8 cellular contexts compared by ENCODE assay signal in the genomic region with DNA sequence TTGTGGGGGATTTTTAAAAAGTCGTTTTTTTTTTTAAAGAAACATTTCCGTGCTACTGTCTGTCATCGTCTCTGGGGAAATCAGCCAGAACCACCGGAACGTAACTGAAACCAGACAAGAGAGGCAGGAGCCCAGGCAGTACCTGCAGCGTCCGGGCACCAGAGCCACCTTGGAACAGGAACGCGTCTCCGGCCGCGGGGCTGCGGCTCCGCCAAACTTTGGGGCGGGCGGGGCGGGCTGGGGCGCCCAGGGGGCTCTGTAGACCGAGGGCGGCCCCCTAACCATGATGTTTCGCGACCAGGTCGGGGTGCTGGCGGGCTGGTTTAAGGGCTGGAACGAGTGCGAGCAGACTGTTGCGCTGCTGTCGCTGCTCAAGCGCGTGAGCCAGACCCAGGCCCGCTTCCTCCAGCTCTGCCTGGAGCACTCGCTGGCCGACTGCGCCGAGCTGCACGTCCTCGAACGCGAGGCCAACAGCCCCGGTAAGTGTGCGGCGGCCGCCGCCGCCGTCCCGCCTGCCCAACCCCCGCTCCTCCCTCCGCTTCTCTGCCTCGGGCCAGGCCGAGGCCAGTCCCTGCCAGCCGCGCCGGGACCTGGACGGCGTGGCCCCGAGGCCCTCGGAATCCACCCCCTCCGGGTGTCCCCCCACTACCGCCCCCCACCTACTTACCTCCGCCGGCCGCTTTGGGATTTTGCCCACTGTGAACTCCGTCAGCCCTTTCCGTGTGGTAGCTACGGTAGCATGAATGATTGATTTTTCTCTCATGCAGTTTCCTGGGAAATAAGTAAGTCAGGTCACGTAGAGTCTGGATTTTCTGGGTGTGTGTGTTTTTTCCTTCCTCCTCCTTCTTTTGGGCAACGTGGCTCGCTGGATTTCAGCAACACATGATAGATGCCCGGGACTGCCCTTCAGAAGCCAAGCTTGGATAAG. TPM values are rescaled to one million over a fixed set of nuclear protein-coding genes. Genes with fewer than 3 reads are reported as not detected.
DNase-seq lines count a peak whose midpoint lies in the region; ATAC-seq and TF ChIP-seq lines count a peak whose summit lies in the region.

No MANE protein-coding gene starts in this region.

- no peak overlapping the region for H3T11ph ChIP-seq in H9 (ENCODE audit: low read length)

- H3K23me2 ChIP-seq in H9 (ENCODE audit: insufficient read length, low read depth, low read length, poor library complexity, severe bottlenecking): peaks cover 21% of the 10 kb centered on the region

- peak; percentile 26; the same call in 1 of the 2 replicates for TF ChIP-seq RAD21 in SK-N-SH (IDR thresholded peaks at IDR 0.05; ENCODE audit: low read length)

- peak overlapping the region; percentile 24 for H4K12ac ChIP-seq in trophoblast cell (ENCODE audit: low read depth, low read length)

- H2BK12ac ChIP-seq in H9 (ENCODE audit: insufficient read length, low read depth, low read length): no peak overlapping the region
- H2BK12ac ChIP-seq in trophoblast cell (ENCODE audit: low read length): peak overlapping the region; percentile 39

- H3K79me1 ChIP-seq in H9 (ENCODE audit: insufficient read depth, low read depth, low read length, poor library complexity, severe bottlenecking) (no peaks in the 10 kb centered on the region), trophoblast cell (ENCODE audit: low read length) (peaks cover 23% of the 10 kb centered on the region)

- no peak overlapping the region for H3K56ac ChIP-seq in H9 (ENCODE audit: insufficient read length, low read depth, low read length)

- H2BK120ac ChIP-seq in H9 (ENCODE audit: low read depth, low read length, poor library complexity, severe bottlenecking): no peak overlapping the region
- peak overlapping the region; percentile 31 for H2BK120ac ChIP-seq in trophoblast cell (ENCODE audit: insufficient read depth, low read length, poor library complexity)

- H3K27me3 Mint-ChIP-seq in H9 (ENCODE audit: low read depth): peaks cover 31% of the 10 kb centered on the region

- H3K27ac Mint-ChIP-seq in H9: peak overlapping the region in 1 of 3 experiments; percentile 92; a peak in 3 of 7 replicates

- H3F3A ChIP-seq in SK-N-SH (replicated peaks; ENCODE audit: insufficient read depth): peaks cover 38% of the 10 kb centered on the region

- no peaks in the 10 kb centered on the region; a peak in 2 of 7 replicates for H3K36me3 Mint-ChIP-seq in H9 (ENCODE audit: insufficient read depth in 1 of 3, low read depth in 3 of 3)

- WGBS in H9 (ENCODE audit: extremely low coverage, insufficient read length, low lambda C conversion rate): no CpG with 5 or more reads among the region's 70 CpGs
- WGBS in SK-N-SH (ENCODE audit: low lambda C conversion rate): 2% methylated on average over 44 of the region's 70 CpGs
- WGBS in trophoblast cell (ENCODE audit: extremely low coverage, insufficient coverage, insufficient read length): no CpG with 5 or more reads among the region's 70 CpGs

- no peak overlapping the region for H4K8ac ChIP-seq in H9 (replicated peaks; ENCODE audit: insufficient read length, low read depth, low read length)
- H4K8ac ChIP-seq in trophoblast cell (ENCODE audit: low read depth, low read length): peak overlapping the region; percentile 69

- ATAC-seq in left ventricle myocardium superior (peak; percentile 3), GM21825 (IDR thresholded peaks at IDR 0.05; ENCODE audit: unreplicated experiment) (no peak)

- no peak overlapping the region for H2BK20ac ChIP-seq in H9 (ENCODE audit: low read depth, low read length, poor library complexity, severe bottlenecking)

- H3K14ac ChIP-seq in H9 (ENCODE audit: insufficient read depth, low read length) (peak overlapping the region; percentile 42; the same call in 1 of the 2 replicates), trophoblast cell (ENCODE audit: low read length) (peak overlapping the region; percentile 69)

- no peak overlapping the region for H2BK15ac ChIP-seq in H9 (ENCODE audit: low read depth, low read length)

- H2BK5ac ChIP-seq in H9 (ENCODE audit: insufficient read length, low read length) (no peak overlapping the region), trophoblast cell (ENCODE audit: low read depth, low read length, poor library complexity) (peak overlapping the region; percentile 57)

- H3K4me3 Mint-ChIP-seq in H9: peak overlapping the region; percentile 82 to 96

- no peak overlapping the region for H3K18ac ChIP-seq in H9 (ENCODE audit: insufficient read length, low read depth, low read length)
- H3K18ac ChIP-seq in trophoblast cell (ENCODE audit: low read length): peak overlapping the region; percentile 88

- no peak for TF ChIP-seq CTCF in H9 (conservative IDR thresholded peaks at IDR 0.05)
- TF ChIP-seq CTCF in SK-N-SH (IDR thresholded peaks at IDR 0.05): no peak

- H3K23ac ChIP-seq in H9 (ENCODE audit: insufficient read length, low read depth, low read length): no peak overlapping the region
- H3K23ac ChIP-seq in trophoblast cell (ENCODE audit: low read length): no peak overlapping the region

- H3K9me3 Mint-ChIP-seq in H9: peaks cover 0 to 4% of the 10 kb centered on the region in 2 experiments; a peak in 2 of 5 replicates

- no peak overlapping the region for H4K5ac ChIP-seq in H9 (ENCODE audit: insufficient read length, low read depth, low read length)

- H4K20me1 ChIP-seq in BLaER1: peaks cover 22% of the 10 kb centered on the region
- H4K20me1 ChIP-seq in H9 (ENCODE audit: control insufficient read depth, insufficient read depth, insufficient read length): no peaks in the 10 kb centered on the region
- peaks cover 21% of the 10 kb centered on the region for H4K20me1 ChIP-seq in SK-N-SH (ENCODE audit: insufficient read depth)

- H3K9me2 ChIP-seq in SK-N-SH: no peaks in the 10 kb centered on the region

- TF ChIP-seq EP300 in SK-N-SH (IDR thresholded peaks at IDR 0.05; ENCODE audit: borderline replicate concordance in 1 of 2, low read depth in 1 of 2, low read length in 1 of 2): 0 out of 4 replicates have a peak, but pooled peaks of 1 of the 2 experiments have one; percentile 4

- H3K79me2 ChIP-seq in H9 (ENCODE audit: insufficient read depth, low read length) (peaks cover 2% of the 10 kb centered on the region; the same call in 1 of the 2 replicates), SK-N-SH (ENCODE audit: insufficient read depth) (peaks cover 78% of the 10 kb centered on the region), trophoblast cell (ENCODE audit: control insufficient read depth, insufficient read depth, low read length, poor library complexity) (peaks cover 18% of the 10 kb centered on the region)

- H2AK5ac ChIP-seq in H9 (ENCODE audit: insufficient read length, low read length): no peak overlapping the region
- no peak overlapping the region for H2AK5ac ChIP-seq in trophoblast cell (ENCODE audit: low read length)

- DNase-seq in H9 (peak; percentile 71), SK-N-SH (peak; percentile 78), amniotic epithelial cell (ENCODE audit: low read depth) (peak; percentile 53), left ventricle myocardium superior (peak; percentile 71), trophoblast cell (peak; percentile 64 to 71), SKM-1 (lab: John Stamatoyannopoulos, UW; ENCODE audit: unreplicated experiment) (no peak)

- CTCF ChIA-PET in SK-N-SH (lab: Yijun Ruan, JAX): interaction anchor here (0.7 to 7.3 kb wide), 16 partner anchors 13 to 459 kb away, joined by 3 to 171 read pairs (median 6); a partner anchor contains a TSS

- H3K27me3 ChIP-seq in BLaER1 (peaks cover 13% of the 10 kb centered on the region; the same call in 1 of the 2 replicates), H9 (ENCODE audit: insufficient read depth, low read length) (no peaks in the 10 kb centered on the region; the same call in 1 of the 2 replicates), SK-N-SH (ENCODE audit: insufficient read depth) (no peaks in the 10 kb centered on the region), trophoblast cell (ENCODE audit: insufficient read depth, low read length) (no peaks in the 10 kb centered on the region)

- H3K27ac ChIP-seq in BLaER1: peak overlapping the region; percentile 84
- no peak overlapping the region for H3K27ac ChIP-seq in H9 (ENCODE audit: insufficient read length, low read depth, low read length)
- peak overlapping the region; percentile 82 to 93 for H3K27ac ChIP-seq in SK-N-SH (ENCODE audit: low read depth in 2 of 2, low read length in 1 of 2)
- H3K27ac ChIP-seq in trophoblast cell (ENCODE audit: low read depth, low read length): peak overlapping the region; percentile 51

- H2AFZ ChIP-seq in H9 (ENCODE audit: low read length) (no peak overlapping the region), SK-N-SH (ENCODE audit: low read depth) (no peak overlapping the region), trophoblast cell (ENCODE audit: insufficient read depth, low read length, poor library complexity) (peak overlapping the region; percentile 39)

- H3K36me3 ChIP-seq in BLaER1 (peaks cover 25% of the 10 kb centered on the region), SK-N-SH (replicated peaks in 1 of 2; ENCODE audit: control insufficient read depth in 1 of 2, insufficient read depth in 2 of 2, low read length in 1 of 2) (peaks cover 18 to 22% of the 10 kb centered on the region in 2 experiments), trophoblast cell (ENCODE audit: control insufficient read depth in 1 of 2, insufficient read depth in 2 of 2, low read length in 2 of 2) (no peaks in the 10 kb centered on the region)

- intact Hi-C loops in left ventricle myocardium superior (cut with micrococcal nuclease): loop anchor here (10.0 kb wide), 1 partner anchor 237 kb away; no protein-coding TSS in a partner anchor

- H3K9me3 ChIP-seq in BLaER1: peaks cover 19% of the 10 kb centered on the region
- no peaks in the 10 kb centered on the region for H3K9me3 ChIP-seq in H9 (ENCODE audit: control insufficient read depth, low read depth, low read length)
- no peaks in the 10 kb centered on the region for H3K9me3 ChIP-seq in SK-N-SH
- no peaks in the 10 kb centered on the region for H3K9me3 ChIP-seq in trophoblast cell (ENCODE audit: insufficient read depth, low read depth, low read length)

- H3K4ac ChIP-seq in H9 (ENCODE audit: low read depth, low read length) (no peak overlapping the region), trophoblast cell (ENCODE audit: low read depth, low read length) (peak overlapping the region; percentile 60)

- POLR2A ChIA-PET in SK-N-SH (lab: Yijun Ruan, JAX): interaction anchor here (0.6 kb wide), 2 partner anchors 240 to 692 kb away, joined by 3 to 9 read pairs; no protein-coding TSS in a partner anchor

- H3K4me3 ChIP-seq in BLaER1 (peak overlapping the region; percentile 95), SK-N-SH (ENCODE audit: low read depth in 2 of 2, low read length in 1 of 2) (peak overlapping the region; percentile 70 to 73), trophoblast cell (ENCODE audit: low read depth, low read length) (peak overlapping the region; percentile 97)

- H4K91ac ChIP-seq in H9 (ENCODE audit: insufficient read length, low read depth, low read length): no peak overlapping the region
- H4K91ac ChIP-seq in trophoblast cell (ENCODE audit: low read depth, low read length): peak overlapping the region; percentile 48

- H3K4me1 ChIP-seq in BLaER1 (peaks cover 36% of the 10 kb centered on the region), H9 (ENCODE audit: insufficient read depth, low read length) (no peaks in the 10 kb centered on the region; the same call in 1 of the 2 replicates), SK-N-SH (ENCODE audit: control insufficient read depth in 1 of 2, insufficient read depth in 2 of 2, low read depth in 1 of 2, low read length in 1 of 2) (peaks cover 22 to 24% of the 10 kb centered on the region in 2 experiments; a peak in 3 of 4 replicates), trophoblast cell (ENCODE audit: control insufficient read depth in 1 of 2, insufficient read depth in 2 of 2, low read length in 2 of 2) (peaks cover 3 to 10% of the 10 kb centered on the region in 2 experiments)

- H3K4me1 Mint-ChIP-seq in H9: peaks cover 17 to 19% of the 10 kb centered on the region in 2 experiments

- H3K9ac ChIP-seq in BLaER1 (peak overlapping the region; percentile 89), H9 (ENCODE audit: extremely low read depth, insufficient read length, low read length) (peak overlapping the region; percentile 56), SK-N-SH (peak overlapping the region; percentile 95), trophoblast cell (ENCODE audit: low read length) (peak overlapping the region; percentile 77)

- peak overlapping the region; percentile 98 for H3K4me2 ChIP-seq in BLaER1
- peak overlapping the region; percentile 99 for H3K4me2 ChIP-seq in H9 (ENCODE audit: insufficient read depth, insufficient read length, low read length)
- H3K4me2 ChIP-seq in SK-N-SH: peak overlapping the region; percentile 79
- H3K4me2 ChIP-seq in trophoblast cell (ENCODE audit: low read length): peak overlapping the region; percentile 75

RNA-seq across cellular contexts. Expression of a gene that starts 1.0 kb away (rescaled TPM):
- total RNA-seq in H9 (2021) (9.6 and 9.9 TPM in 2 replicates), left ventricle myocardium superior (150 TPM)
- 5.0 and 5.9 TPM in 2 replicates for polyA plus RNA-seq in SK-N-SH (2012; rRNA removed)
- 5.2 and 5.7 TPM in 2 replicates for polyA plus RNA-seq in SK-N-SH (2012; cell fraction: cytosol; rRNA removed)
- polyA plus RNA-seq in SK-N-SH (2012; cell fraction: nucleus; rRNA removed): 16.6 and 20.6 TPM in 2 replicates
- 13.2 and 14.0 TPM in 2 replicates for polyA plus RNA-seq in trophoblast cell (2013)

RNA-seq across cellular contexts. Expression of a gene that starts 58.2 kb away (rescaled TPM):
- total RNA-seq in H9 (2021) (19.1 and 23.5 TPM in 2 replicates), left ventricle myocardium superior (20.7 TPM)
- 6.4 and 7.7 TPM in 2 replicates for polyA plus RNA-seq in SK-N-SH (2012; rRNA removed)
- polyA plus RNA-seq in SK-N-SH (2012; cell fraction: cytosol; rRNA removed): 9.4 and 9.7 TPM in 2 replicates
- 6.4 and 12.1 TPM in 2 replicates for polyA plus RNA-seq in SK-N-SH (2012; cell fraction: nucleus; rRNA removed)
- polyA plus RNA-seq in trophoblast cell (2013): 7.0 and 8.6 TPM in 2 replicates

Comparison
In these comparisons a context has a peak if more than half of its experiments do, and no peak if none do; other contexts are left out.
1. RNA of a gene that starts 1.0 kb away (total RNA-seq): 150 TPM in left ventricle myocardium superior (single experiment); 9.6 to 9.9 TPM in H9; every median in the first group is over 10 times any median in the second.
2. Peak in every context shown above with its lines, with median percentiles within 50 percentile points of each other: H3K4me2 ChIP-seq, H3K4me3 ChIP-seq and H3K9ac ChIP-seq.